ENCODE assay signal across 14 cellular contexts in the genomic region with DNA sequence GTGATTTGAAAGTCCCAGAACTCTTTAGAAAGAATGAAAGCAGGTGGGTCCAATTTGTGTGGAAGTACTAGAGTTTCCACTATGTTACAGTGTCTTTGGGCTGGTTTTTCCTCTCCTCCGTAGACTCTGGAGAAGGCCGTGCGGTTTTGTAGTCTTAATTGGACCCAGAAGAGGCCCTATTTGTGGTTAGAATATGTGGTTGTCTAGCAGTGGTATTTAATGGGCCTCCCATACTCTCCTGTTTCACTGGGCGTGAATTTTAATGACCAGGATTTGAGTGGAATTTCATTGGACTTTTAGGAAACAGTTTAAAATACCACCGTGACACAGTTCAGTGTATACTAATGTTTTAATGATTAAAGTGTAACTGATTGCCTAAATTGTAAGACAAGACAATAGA.
"Had no signal": no experiment of that assay in that cellular context is flagged by ENCODE, and none has a peak within 500 bp of the region (broad histone marks: within the 10 kb centered on the region; RNA-seq: fewer than 3 reads in every experiment).

No MANE protein-coding gene starts in this region.

- H3K4me3 ChIP-seq: dorsolateral prefrontal cortex, right lobe of liver, spleen, tibial artery had no signal

- H3K9me3 ChIP-seq: right lobe of liver, spleen, tibial artery had no signal

- H3K27me3 Mint-ChIP-seq: activated naive CD8-positive, alpha-beta T cell treated with anti-CD3 and anti-CD28 coated beads, Interleukin-2, amount 50 U/mL, for 24 hours had no signal

- H3K27ac Mint-ChIP-seq: activated naive CD4-positive, alpha-beta T cell treated with anti-CD3 and anti-CD28 coated beads for 36 hours; activated T-helper 2 cell treated with anti-CD3 and anti-CD28 coated beads, Interferon-gamma antibody, Interleukin-2, Interleukin-4, amounts not matched to agents 10 μg/mL and 5 μg/mL and 100 μg/mL, durations not matched to agents 14 hours and 24 hours and 36 hours; nephron had no signal

- DNase-seq: activated CD4-positive, alpha-beta T cell treated with anti-CD3 and anti-CD28 coated beads, Interleukin-2, amount 50 U/mL, for 1 hour; activated CD8-positive, alpha-beta memory T cell treated with anti-CD3 and anti-CD28 coated beads for 24 hours; activated naive CD8-positive, alpha-beta T cell treated with anti-CD3 and anti-CD28 coated beads, Interleukin-2, amount 50 U/mL, for 24 hours; dorsolateral prefrontal cortex; immature natural killer cell; mesendoderm; right lobe of liver; spleen; T-helper 1 cell; T1000; tibial artery had no signal

- H3K27me3 ChIP-seq: dorsolateral prefrontal cortex, right lobe of liver, spleen, tibial artery had no signal

- H3K27ac ChIP-seq: right lobe of liver, spleen, tibial artery had no signal

- H3K36me3 Mint-ChIP-seq: immature natural killer cell had no signal

- H3K4me3 Mint-ChIP-seq: activated naive CD4-positive, alpha-beta T cell treated with anti-CD3 and anti-CD28 coated beads for 36 hours; activated naive CD8-positive, alpha-beta T cell treated with anti-CD3 and anti-CD28 coated beads, Interleukin-2, amount 50 U/mL, for 24 hours; immature natural killer cell; nephron had no signal

- H3K36me3 ChIP-seq: right lobe of liver, tibial artery had no signal

- H3K9me3 Mint-ChIP-seq: activated naive CD4-positive, alpha-beta T cell treated with anti-CD3 and anti-CD28 coated beads for 36 hours; activated naive CD8-positive, alpha-beta T cell treated with anti-CD3 and anti-CD28 coated beads, Interleukin-2, amount 50 U/mL, for 24 hours; activated T-helper 2 cell treated with anti-CD3 and anti-CD28 coated beads, Interferon-gamma antibody, Interleukin-2, Interleukin-4, amounts not matched to agents 10 μg/mL and 5 μg/mL and 100 μg/mL, durations not matched to agents 14 hours and 24 hours and 36 hours; immature natural killer cell; nephron had no signal

- H3K4me1 ChIP-seq: right lobe of liver, spleen, tibial artery had no signal

- H3K4me1 Mint-ChIP-seq: nephron had no signal
